7 cellular contexts compared by ENCODE assay signal in the genomic region with DNA sequence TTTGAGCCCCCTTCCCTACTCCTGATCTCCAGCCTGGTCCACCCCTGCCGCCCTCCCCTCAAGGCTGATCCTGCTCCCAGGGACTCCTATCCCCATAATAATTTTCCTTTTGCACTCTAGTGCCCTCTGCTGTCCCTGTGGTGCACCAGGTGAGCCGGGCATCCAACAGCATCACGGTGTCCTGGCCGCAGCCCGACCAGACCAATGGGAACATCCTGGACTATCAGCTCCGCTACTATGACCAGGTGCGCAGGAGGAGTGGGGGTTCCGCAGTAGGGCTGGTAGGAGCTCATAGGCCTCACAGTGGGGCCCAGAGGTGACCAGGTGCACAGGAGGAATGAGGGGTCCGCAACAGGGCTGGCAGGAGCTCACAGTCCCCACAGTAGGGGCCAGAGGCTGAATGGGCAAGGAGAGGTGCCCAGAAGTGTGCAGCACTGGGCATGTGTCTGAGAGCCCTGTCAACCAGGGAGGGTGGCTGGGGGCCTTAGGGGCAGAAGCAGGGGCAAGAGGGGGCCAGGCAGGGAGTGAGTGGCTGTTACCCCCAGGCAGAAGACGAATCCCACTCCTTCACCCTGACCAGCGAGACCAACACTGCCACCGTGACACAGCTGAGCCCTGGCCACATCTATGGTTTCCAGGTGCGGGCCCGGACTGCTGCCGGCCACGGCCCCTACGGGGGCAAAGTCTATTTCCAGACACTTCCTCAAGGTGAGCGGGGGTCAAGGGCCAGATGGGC.
DNase-seq lines count a peak whose midpoint lies in the region; ATAC-seq and TF ChIP-seq lines count a peak whose summit lies in the region.

No MANE protein-coding gene starts in this region.

- DNase-seq in ELR (ENCODE audit: low read depth) = peak; percentile 24
- peak; percentile 41 for DNase-seq in astrocyte of the hippocampus (ENCODE audit: low read depth, low spot score)
- DNase-seq in left kidney (ENCODE audit: low read depth, low spot score) = peak; percentile 74
- no peak for DNase-seq in pons (ENCODE audit: low spot score)
- no peak for DNase-seq in NOMO-1 treated with dmso at 0.1 percent for 144 hours (lab: John Stamatoyannopoulos, UW; ENCODE audit: unreplicated experiment)

- TF ChIP-seq CTCF in LNCAP (IDR thresholded peaks at IDR 0.05) = peak; percentile 85

- no peak for ATAC-seq in HG02970 (IDR thresholded peaks at IDR 0.05; ENCODE audit: low FRiP score, unreplicated experiment)

Comparison
In these comparisons a context has a peak if more than half of its experiments do, and no peak if none do; other contexts are left out.
1. DNase-seq: peak in ELR (single experiment), astrocyte of the hippocampus (single experiment) and left kidney (single experiment); none in pons (single experiment) and NOMO-1 treated with dmso at 0.1 percent for 144 hours (single experiment).